1 cellular context compared by ENCODE assay signal in the genomic region with DNA sequence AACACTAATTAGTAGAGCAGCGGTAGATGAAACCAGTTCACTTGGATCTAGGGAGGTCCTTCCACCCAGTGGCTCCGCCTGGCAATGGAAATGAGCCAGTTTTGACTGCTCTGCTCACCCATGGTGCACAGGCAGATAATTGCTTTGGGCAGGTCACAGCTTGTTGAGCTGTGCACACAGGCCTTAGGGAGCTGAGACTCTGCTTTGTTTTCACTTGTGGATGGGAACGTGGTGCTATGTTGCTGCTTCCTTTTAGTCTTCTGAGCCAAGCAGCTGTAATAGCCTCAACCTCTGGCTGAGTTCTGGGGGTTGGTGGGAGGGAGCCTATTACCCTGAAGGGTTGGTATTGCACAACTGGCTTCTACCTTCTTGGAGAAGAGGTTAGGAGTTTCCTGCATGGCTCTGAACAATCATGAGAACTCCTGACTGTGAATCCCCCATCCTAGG.
TF ChIP-seq lines count a peak whose summit lies in the region.

No MANE protein-coding gene starts in this region.

TF ChIP-seq in WTC11, 78 proteins besides CTCF, POLR2A, EP300 and RAD21 (continued from another document):
- no peak for TF ChIP-seq AFF4 (CRISPR knock-in tag; IDR thresholded peaks at IDR 0.05; ENCODE audit: borderline replicate concordance)
- no peak for TF ChIP-seq ZNF532 (CRISPR knock-in tag; IDR thresholded peaks at IDR 0.05; ENCODE audit: borderline replicate concordance)
- TF ChIP-seq RORB (CRISPR knock-in tag; IDR thresholded peaks at IDR 0.05), result no peak
- no peak for TF ChIP-seq SOX15 (CRISPR knock-in tag; IDR thresholded peaks at IDR 0.05)
- no peak for TF ChIP-seq ZNF671 (CRISPR knock-in tag; IDR thresholded peaks at IDR 0.05)
- no peak for TF ChIP-seq EMX1 (CRISPR knock-in tag; IDR thresholded peaks at IDR 0.05)
- TF ChIP-seq IRF2 (CRISPR knock-in tag; IDR thresholded peaks at IDR 0.05; ENCODE audit: borderline replicate concordance, low read depth), result no peak
- no peak for TF ChIP-seq NR1H2 (CRISPR knock-in tag; IDR thresholded peaks at IDR 0.05)
- no peak for TF ChIP-seq MLX (CRISPR knock-in tag; IDR thresholded peaks at IDR 0.05)
- no peak for TF ChIP-seq SMAD4 (CRISPR knock-in tag; IDR thresholded peaks at IDR 0.05)
- TF ChIP-seq ZSCAN18 (CRISPR knock-in tag; IDR thresholded peaks at IDR 0.05), result no peak
